8 cellular contexts compared by ENCODE assay signal in genomic region chr17:78379134-78379497, GRCh38. TPM values are rescaled to one million over a fixed set of nuclear protein-coding genes. Genes with fewer than 3 reads are reported as not detected.
DNase-seq lines count a peak whose midpoint lies in the region; ATAC-seq, FAIRE-seq and TF ChIP-seq lines count a peak whose summit lies in the region.

No MANE protein-coding gene starts in this region.

- H3K9me3 ChIP-seq in right cardiac atrium (ENCODE audit: control insufficient read depth, low read length) (no peaks in the 10 kb centered on the region), small intestine (ENCODE audit: control insufficient read depth, low read depth) (no peaks in the 10 kb centered on the region)

- 6% methylated on average over 7 of the region's 7 CpGs for WGBS in right cardiac atrium
- 4 to 5% (median 4%) methylated on average over 7 of the region's 7 CpGs for WGBS in small intestine, 3 donors

- intact Hi-C loops in activated CD8-positive, alpha-beta T cell treated with anti-CD3 and anti-CD28 coated beads for 36 hours (cut with micrococcal nuclease) = no loop called here
- intact Hi-C loops in right cardiac atrium (cut with DNase I) = no loop called here

- POLR2A ChIA-PET in activated CD8-positive, alpha-beta T cell treated with anti-CD3 and anti-CD28 coated beads for 36 hours (lab: Charles Lee) = interaction anchor here (0.6 to 1.8 kb wide), 4 partner anchors 9 to 115 kb away, joined by 3 to 8 read pairs (median 4); no protein-coding TSS in a partner anchor

- no peak for TF ChIP-seq CTCF in activated CD8-positive, alpha-beta T cell treated with anti-CD3 and anti-CD28 coated beads for 36 hours (IDR thresholded peaks at IDR 0.05)

- CTCF ChIA-PET in activated CD8-positive, alpha-beta T cell treated with anti-CD3 and anti-CD28 coated beads for 36 hours (lab: Charles Lee) = interaction anchor here (2.6 to 4.8 kb wide), 2 partner anchors 19 to 43 kb away, joined by 10 to 27 read pairs; partner anchors contain the start of gene SOCS3

- peak overlapping the region; percentile 98 for H3K4me3 Mint-ChIP-seq in activated CD8-positive, alpha-beta T cell treated with anti-CD3 and anti-CD28 coated beads for 36 hours

- peaks cover 39% of the 10 kb centered on the region for H3K36me3 Mint-ChIP-seq in activated CD8-positive, alpha-beta T cell treated with anti-CD3 and anti-CD28 coated beads for 36 hours (ENCODE audit: low read depth)

- H3K4me1 Mint-ChIP-seq in activated CD8-positive, alpha-beta T cell treated with anti-CD3 and anti-CD28 coated beads for 36 hours (ENCODE audit: low read depth) = peaks cover 52% of the 10 kb centered on the region

- H3K27me3 ChIP-seq in right cardiac atrium (ENCODE audit: control insufficient read depth, insufficient read depth) (no peaks in the 10 kb centered on the region), small intestine (ENCODE audit: control insufficient read depth in 2 of 2, insufficient read depth in 2 of 2, low read length in 2 of 2) (no peaks in the 10 kb centered on the region)

- DNase-seq in SIG-M5 treated with dmso at 0.1 percent for 504 hours (lab: John Stamatoyannopoulos, UW; ENCODE audit: unreplicated experiment) = peak; percentile 56
- DNase-seq in SIG-M5 (lab: John Stamatoyannopoulos, UW) = no peak
- DNase-seq in activated CD8-positive, alpha-beta T cell treated with anti-CD3 and anti-CD28 coated beads for 36 hours = no peak
- no peak for DNase-seq in right cardiac atrium
- DNase-seq in small intestine = no peak
- DNase-seq in inferior parietal cortex (ENCODE audit: extremely low spot score) = no peak

- no peaks in the 10 kb centered on the region for H3K9me3 Mint-ChIP-seq in activated CD8-positive, alpha-beta T cell treated with anti-CD3 and anti-CD28 coated beads for 36 hours

- peaks cover 7% of the 10 kb centered on the region for H3K4me1 ChIP-seq in right cardiac atrium (ENCODE audit: control insufficient read depth, insufficient read depth, low read length)
- peaks cover 5 to 16% of the 10 kb centered on the region in 2 donors for H3K4me1 ChIP-seq in small intestine (ENCODE audit: control insufficient read depth in 2 of 2, insufficient read depth in 1 of 2, low read depth in 1 of 2, low read length in 1 of 2)

- H3K4me3 ChIP-seq in right cardiac atrium (ENCODE audit: low read length) (peak overlapping the region; percentile 84), small intestine (ENCODE audit: low read depth in 1 of 2, low read length in 2 of 2) (peak overlapping the region; percentile 95 to 99)

- no peak for ATAC-seq in activated CD8-positive, alpha-beta T cell treated with anti-CD3 and anti-CD28 coated beads for 36 hours
- ATAC-seq in right cardiac atrium = no peak
- ATAC-seq in GM21360 (IDR thresholded peaks at IDR 0.05; ENCODE audit: unreplicated experiment) = no peak
- no peak for ATAC-seq in GM18511 (IDR thresholded peaks at IDR 0.05; ENCODE audit: unreplicated experiment)

- H3K27ac Mint-ChIP-seq in activated CD8-positive, alpha-beta T cell treated with anti-CD3 and anti-CD28 coated beads for 36 hours = peak overlapping the region; percentile 94

- FAIRE-seq in small intestine (lab: Jason Lieb, UNC) = no peak

- no peaks in the 10 kb centered on the region for H3K36me3 ChIP-seq in small intestine (ENCODE audit: control insufficient read depth in 2 of 2, insufficient read depth in 2 of 2, low read length in 2 of 2)

- no peaks in the 10 kb centered on the region for H3K27me3 Mint-ChIP-seq in activated CD8-positive, alpha-beta T cell treated with anti-CD3 and anti-CD28 coated beads for 36 hours

- H3K27ac ChIP-seq in right cardiac atrium (ENCODE audit: low read length) (peak overlapping the region; percentile 91), small intestine (ENCODE audit: low read depth in 1 of 2, low read length in 1 of 2) (peak overlapping the region; percentile 90 to 91)

RNA-seq across cellular contexts. Expression of gene PGS1, which starts 0.7 kb away (rescaled TPM):
- total RNA-seq in activated CD8-positive, alpha-beta T cell treated with anti-CD3 and anti-CD28 coated beads for 36 hours = 10 to 100 TPM; 42.1 to 43.3 TPM
- 10 to 100 TPM; 20.2 to 22.2 (median 20.8) TPM for total RNA-seq in right cardiac atrium
- polyA plus RNA-seq in right cardiac atrium = 13.9 TPM
- 10 to 100 TPM; 14.9 to 24.9 (median 16.1) TPM for polyA plus RNA-seq in small intestine

RNA-seq across cellular contexts. Expression of gene SOCS3, which starts 19.2 kb away (rescaled TPM):
- 10 to 100 TPM; 48.6 to 49.1 TPM for total RNA-seq in activated CD8-positive, alpha-beta T cell treated with anti-CD3 and anti-CD28 coated beads for 36 hours
- 10 to 100 TPM in 3 of 4 donors, 1 to 10 TPM in 1; 6.6 to 51.2 (median 11.6) TPM for total RNA-seq in right cardiac atrium
- polyA plus RNA-seq in right cardiac atrium (52.6 TPM), small intestine (10 to 100 TPM in 1 of 3 donors, 1 to 10 TPM in 2; 3.4 to 67.3 (median 6.5) TPM)
